8 cellular contexts compared by ENCODE assay signal in genomic region chr15:31870336-31871158, GRCh38. TPM values are rescaled to one million over a fixed set of nuclear protein-coding genes. Genes with fewer than 3 reads are reported as not detected.
DNase-seq lines count a peak whose midpoint lies in the region; ATAC-seq, FAIRE-seq and TF ChIP-seq lines count a peak whose summit lies in the region.

Gene OTUD7A (minus strand): TSS chr15:31870673.

- CTCF ChIA-PET in A549 (lab: Yijun Ruan, JAX) = no interaction called here

- no peaks in the 10 kb centered on the region for H3K9me3 ChIP-seq in A549
- H3K9me3 ChIP-seq in keratinocyte (ENCODE audit: control insufficient read depth, low read depth, low read length) = no peaks in the 10 kb centered on the region

- H3K4me2 ChIP-seq in A549 (peak within 1 kb of the TSS; percentile 85), keratinocyte (ENCODE audit: control insufficient read depth, extremely low read depth, insufficient read depth, low read depth, low read length) (peak within 1 kb of the TSS; percentile 78)

- H3K27ac ChIP-seq in A549 (peak within 1 kb of the TSS; percentile 62 to 83), keratinocyte (ENCODE audit: control insufficient read depth, insufficient read depth, low read length) (no peak within 1 kb of the TSS)

- H2AFZ ChIP-seq in keratinocyte (ENCODE audit: control insufficient read depth, low read length) = peak within 1 kb of the TSS; percentile 81

- FAIRE-seq in A549 (lab: Jason Lieb, UNC) = no peak
- FAIRE-seq in keratinocyte (lab: Jason Lieb, UNC) = no peak

- peaks cover 8% of the 10 kb centered on the region for H3K27me3 ChIP-seq in keratinocyte (ENCODE audit: control insufficient read depth, extremely low read depth, insufficient read depth, low read length)

- WGBS in A549 (ENCODE audit: missing lambda C conversion rate) = 5% methylated on average over 8 of the region's 120 CpGs

- no peaks in the 10 kb centered on the region for H3K79me2 ChIP-seq in keratinocyte (ENCODE audit: control insufficient read depth, insufficient read depth, low read length)

- peak; percentile 86 to 91 for ATAC-seq in A549
- ATAC-seq in GM18868 (IDR thresholded peaks at IDR 0.05; ENCODE audit: unreplicated experiment) = peak; percentile 92
- peak; percentile 81 for ATAC-seq in HG03103 (IDR thresholded peaks at IDR 0.05; ENCODE audit: low read depth, unreplicated experiment)

- H4K20me1 ChIP-seq in keratinocyte (ENCODE audit: control insufficient read depth, extremely low read depth, insufficient read depth, low read length) = no peaks in the 10 kb centered on the region

- DNase-seq in A549 (ENCODE audit: low read depth in 1 of 2, low spot score in 1 of 2) (peak; percentile 74 to 81), NCI-H2196 treated with DMSO at 0.1 percent for 48 hours (lab: John Stamatoyannopoulos, UW; ENCODE audit: unreplicated experiment) (peak; percentile 67), keratinocyte (ENCODE audit: low read depth, low spot score) (no peak)
- peak; percentile 60 to 76 (median 68) for DNase-seq in activated CD4-positive, CD25-positive, alpha-beta regulatory T cell (lab: John Stamatoyannopoulos, UW)
- DNase-seq in central memory CD4-positive, alpha-beta T cell = peak; percentile 85
- DNase-seq in stimulated activated CD4-positive, alpha-beta T cell treated with anti-CD3 and anti-CD28 coated beads, Interleukin-12 subunit alpha, Interleukin-12 subunit beta, amount 100 ng/mL, for 24 hours (ENCODE audit: low read depth in 2 of 2) = peak; percentile 68 to 76

- TF ChIP-seq CTCF in A549 (IDR thresholded peaks at IDR 0.05) (no peak), keratinocyte (optimal IDR thresholded peaks at IDR 0.05 in 1 of 3, IDR thresholded peaks at IDR 0.05 in 1 of 3, conservative IDR thresholded peaks at IDR 0.05 in 1 of 3; ENCODE audit: extremely low read depth in 1 of 3, insufficient read depth in 2 of 3, low read length in 3 of 3) (no peak)

- TF ChIP-seq EP300 in A549 (IDR thresholded peaks at IDR 0.05) = no peak

- TF ChIP-seq POLR2A in A549 (IDR thresholded peaks at IDR 0.05; ENCODE audit: low read length) = peak; percentile 43; the same call in 1 of the 2 replicates

- dilution Hi-C loops in keratinocyte (cut with MboI; ENCODE audit: extremely low pct_ligation_motif_present, low sequenced_read_pairs) = no loop called here

- H3K9ac ChIP-seq in keratinocyte (ENCODE audit: control insufficient read depth, extremely low read depth, insufficient read depth, low read length) = peak within 1 kb of the TSS; percentile 40

- H3K36me3 ChIP-seq in keratinocyte (ENCODE audit: control insufficient read depth in 2 of 2, extremely low read depth in 1 of 2, insufficient read depth in 2 of 2, low read length in 2 of 2) = no peaks in the 10 kb centered on the region

- H3K9me1 ChIP-seq in keratinocyte (ENCODE audit: control insufficient read depth, extremely low read depth, insufficient read depth, low read length) = no peaks in the 10 kb centered on the region

- TF ChIP-seq RAD21 in A549 (conservative IDR thresholded peaks at IDR 0.05 in 1 of 2, IDR thresholded peaks at IDR 0.05 in 1 of 2) = no peak

- POLR2A ChIA-PET in A549 (lab: Yijun Ruan, JAX) = no interaction called here

- H3K4me1 ChIP-seq in A549 (0 out of 3 replicates have a peak, but pooled peaks cover 2% of the 10 kb centered on the region), keratinocyte (ENCODE audit: control insufficient read depth, extremely low read depth, insufficient read depth, low read length) (no peaks in the 10 kb centered on the region)

- H3K4me3 ChIP-seq in A549 (peak within 1 kb of the TSS; percentile 72), keratinocyte (ENCODE audit: control insufficient read depth in 2 of 3, extremely low read depth in 1 of 3, insufficient read depth in 2 of 3, low read depth in 1 of 3, low read length in 3 of 3) (peak within 1 kb of the TSS; percentile 48 to 72 (median 70))

TF ChIP-seq in A549, 52 proteins besides CTCF, POLR2A, EP300 and RAD21 (continues in another document):
- TF ChIP-seq JUN (IDR thresholded peaks at IDR 0.05) (0 out of 5 replicates have a peak, but pooled peaks of 1 of the 2 experiments have one; percentile 15), MAZ (IDR thresholded peaks at IDR 0.05; ENCODE audit: borderline replicate concordance, low read depth, low read length) (no peak), MAX (IDR thresholded peaks at IDR 0.05) (no peak), TFCP2L1 (CRISPR knock-in tag; IDR thresholded peaks at IDR 0.05) (peak; percentile 27; the same call in 1 of the 2 replicates), CBX2 (IDR thresholded peaks at IDR 0.05; ENCODE audit: borderline replicate concordance, low read depth) (no peak), PBX3 (IDR thresholded peaks at IDR 0.05) (no peak), HOXB5 (CRISPR knock-in tag; IDR thresholded peaks at IDR 0.05) (peak; percentile 73; the same call in 1 of the 2 replicates), CHD4 (IDR thresholded peaks at IDR 0.05; ENCODE audit: borderline replicate concordance) (no peak), FOXS1 (CRISPR knock-in tag; IDR thresholded peaks at IDR 0.05) (peak; percentile 59; the same call in 1 of the 2 replicates), HEYL (CRISPR knock-in tag; IDR thresholded peaks at IDR 0.05) (no peak), ZFP36 (IDR thresholded peaks at IDR 0.05; ENCODE audit: borderline replicate concordance, partially characterized antibody) (peak; percentile 96), REST (IDR thresholded peaks at IDR 0.05) (peak; percentile 48; the same call in 1 of the 2 replicates), HOXB13 (CRISPR knock-in tag; IDR thresholded peaks at IDR 0.05; ENCODE audit: low read depth) (peak; percentile 77), FOSL2 (IDR thresholded peaks at IDR 0.05) (no peak), FOSL2 (CRISPR knock-in tag; IDR thresholded peaks at IDR 0.05) (no peak), ATOH8 (CRISPR knock-in tag; IDR thresholded peaks at IDR 0.05; ENCODE audit: low read depth) (peak; percentile 66; the same call in 1 of the 2 replicates), EHF (CRISPR knock-in tag; IDR thresholded peaks at IDR 0.05) (no peak), FOSB (CRISPR knock-in tag; IDR thresholded peaks at IDR 0.05) (no peak)

RNA-seq across cellular contexts. Expression of gene OTUD7A, which starts in this region (rescaled TPM):
- polyA plus RNA-seq in A549 (2011; rRNA removed) (0.26 and 0.34 TPM in 2 replicates), A549 (2017; fragmentation: RNase III; extraction: RNeasy Plus Mini Kit Qiagen cat#74134 plus additional on column Dnase treatment) (0.17 to 0.33 TPM (median 0.27 TPM) in 3 replicates), keratinocyte (0.01 to 0.08 TPM (median 0.01 TPM) in 3 replicates)
- polyA plus RNA-seq in A549 (2012; cell fraction: cytosol; rRNA removed) = 0.09 and 0.13 TPM in 2 replicates
- 0.05 and 0.34 TPM in 2 replicates for polyA plus RNA-seq in A549 (2012; cell fraction: nucleus; rRNA removed)
- 0.34 and 1.0 TPM in 2 replicates for polyA minus RNA-seq in A549 (2011; rRNA and poly(A)+ RNA removed)
- polyA plus RNA-seq in keratinocyte (2011; ENCODE audit: low read depth) = 0.05 TPM
- 0.01 and 0.04 TPM in 2 replicates for polyA plus RNA-seq in keratinocyte (2011; cell fraction: cytosol; rRNA removed)
- polyA plus RNA-seq in keratinocyte (2011; cell fraction: nucleus; rRNA removed) = 0.15 and 0.24 TPM in 2 replicates
- polyA plus RNA-seq in keratinocyte (2012; ENCODE audit: low replicate concordance) = 0.02 and 0.14 TPM in 2 replicates
- 0.03 to 0.26 TPM in 2 of 3 replicates, not detected in the other for polyA minus RNA-seq in keratinocyte
- not detected for polyA minus RNA-seq in keratinocyte (2011; cell fraction: cytosol; rRNA and poly(A)+ RNA removed)
- polyA minus RNA-seq in keratinocyte (2011; cell fraction: nucleus; rRNA and poly(A)+ RNA removed) = 0.11 TPM in 1 of 2 replicates, not detected in the other
